ENCODE assay signal across 21 cellular contexts in genomic region chr12:84696281-84696680, GRCh38.
"Had no signal": no experiment of that assay in that cellular context is flagged by ENCODE, and none has a peak within 500 bp of the region (broad histone marks: within the 10 kb centered on the region; RNA-seq: fewer than 3 reads in every experiment).

No MANE protein-coding gene starts in this region.

- H3K36me3 ChIP-seq: neural progenitor cell, pancreas had no signal

- ATAC-seq: foreskin keratinocyte; left colon; left ventricle myocardium superior; mucosa of descending colon; naive thymus-derived CD8-positive, alpha-beta T cell; pancreas; right cardiac atrium had no signal

- H3K9ac ChIP-seq: neural progenitor cell had no signal

- H3K27ac Mint-ChIP-seq: naive thymus-derived CD8-positive, alpha-beta T cell; neural progenitor cell; progenitor cell of endocrine pancreas had no signal

- H3K4me1 Mint-ChIP-seq: naive thymus-derived CD8-positive, alpha-beta T cell had no signal

- H3K9me3 Mint-ChIP-seq: neural progenitor cell had no signal

- H3K4me3 Mint-ChIP-seq: naive thymus-derived CD8-positive, alpha-beta T cell; neural progenitor cell had no signal

- H3K4me3 ChIP-seq: coronary artery, hepatocyte, lung, mucosa of descending colon, neural progenitor cell, pancreas had no signal

- H3K4me1 ChIP-seq: foreskin keratinocyte, neural progenitor cell, pancreas had no signal

- DNase-seq: effector CD8-positive, alpha-beta T cell; foreskin keratinocyte; head of caudate nucleus; kidney; left colon; left ventricle myocardium superior; mesenchymal stem cell; mucosa of descending colon; naive thymus-derived CD8-positive, alpha-beta T cell; nucleus accumbens; pancreas; right cardiac atrium; small intestine; stimulated activated CD4-positive, alpha-beta T cell treated with anti-CD3 and anti-CD28 coated beads, Interleukin-2, amount 100 ng/mL, for 48 hours; stimulated activated naive CD4-positive, alpha-beta T cell treated with Interleukin-2 at 50 U/mL for 16 hours; trophoblast cell had no signal

- H2AFZ ChIP-seq: hepatocyte, neural progenitor cell had no signal

- H3K27me3 ChIP-seq: foreskin keratinocyte, hepatocyte, neural progenitor cell, pancreas had no signal

- H3K36me3 Mint-ChIP-seq: naive thymus-derived CD8-positive, alpha-beta T cell; neural progenitor cell had no signal

- H3K27me3 Mint-ChIP-seq: naive thymus-derived CD8-positive, alpha-beta T cell; progenitor cell of endocrine pancreas had no signal

- H3K79me2 ChIP-seq: hepatocyte had no signal

- H3K9me3 ChIP-seq: mucosa of descending colon, pancreas had no signal

- H3K4me2 ChIP-seq: hepatocyte, neural progenitor cell had no signal

- H3K27ac ChIP-seq: coronary artery, foreskin keratinocyte, hepatocyte, neural progenitor cell, pancreas had no signal
